Comparison of ENCODE assay signal across 19 cellular contexts in genomic region chr2:173412628-173413027, GRCh38.
"Had no signal": no experiment of that assay in that cellular context is flagged by ENCODE, and none has a peak within 500 bp of the region (broad histone marks: within the 10 kb centered on the region; RNA-seq: fewer than 3 reads in every experiment).

No MANE protein-coding gene starts in this region.

- DNase-seq: activated CD4-positive, alpha-beta T cell treated with anti-CD3 and anti-CD28 coated beads for 48 hours; activated CD4-positive, CD25-positive, alpha-beta regulatory T cell; activated CD8-positive, alpha-beta T cell treated with anti-CD3 and anti-CD28 coated beads, Interleukin-2, amount 10 ng/mL, durations not matched to agents 7 days and 5 days; activated naive CD4-positive, alpha-beta T cell treated with anti-CD3 and anti-CD28 coated beads, Interleukin-2, amount 50 U/mL, for 16 hours; activated T-cell treated with anti-CD3 and anti-CD28 coated beads, Interleukin-2, amount 50 U/mL, for 24 hours; dermis blood vessel endothelial cell; effector memory CD4-positive, alpha-beta T cell; naive B cell; stimulated activated CD4-positive, alpha-beta T cell treated with anti-CD3 and anti-CD28 coated beads, Interleukin-4, amount 100 ng/mL, for 1 hour; stimulated activated naive CD8-positive, alpha-beta T cell treated with anti-CD3 and anti-CD28 coated beads, Interleukin-15, amount 100 ng/mL, for 72 hours; transverse colon; uterus had no signal

- H3K36me3 Mint-ChIP-seq: memory B cell, naive B cell had no signal

- FAIRE-seq: astrocyte, bronchial epithelial cell, endothelial cell of umbilical vein had no signal

- H3K27ac Mint-ChIP-seq: activated CD8-positive, alpha-beta T cell treated with anti-CD3 and anti-CD28 coated beads, Interleukin-2, amount 10 ng/mL, durations not matched to agents 7 days and 5 days; activated T-cell treated with anti-CD3 and anti-CD28 coated beads, Interleukin-2, amount 50 U/mL, for 24 hours; memory B cell; naive B cell; stimulated activated naive CD8-positive, alpha-beta T cell treated with anti-CD3 and anti-CD28 coated beads, Interleukin-15, amount 100 ng/mL, for 72 hours had no signal

- H3K9me3 Mint-ChIP-seq: activated T-cell treated with anti-CD3 and anti-CD28 coated beads, Interleukin-2, amount 50 U/mL, for 24 hours; memory B cell; naive B cell; stimulated activated naive CD8-positive, alpha-beta T cell treated with anti-CD3 and anti-CD28 coated beads, Interleukin-15, amount 100 ng/mL, for 72 hours had no signal

- H3K27ac ChIP-seq: esophagus muscularis mucosa, suprapubic skin, transverse colon, uterus had no signal

- H3K9me3 ChIP-seq: esophagus muscularis mucosa, suprapubic skin, transverse colon, uterus had no signal

- H3K4me1 ChIP-seq: esophagus muscularis mucosa, suprapubic skin, transverse colon, uterus had no signal

- H3K4me3 ChIP-seq: esophagus muscularis mucosa, smooth muscle cell, suprapubic skin, transverse colon, uterus had no signal

- H3K4me3 Mint-ChIP-seq: activated CD8-positive, alpha-beta T cell treated with anti-CD3 and anti-CD28 coated beads, Interleukin-2, amount 10 ng/mL, durations not matched to agents 7 days and 5 days; activated T-cell treated with anti-CD3 and anti-CD28 coated beads, Interleukin-2, amount 50 U/mL, for 24 hours; memory B cell; naive B cell; stimulated activated naive CD8-positive, alpha-beta T cell treated with anti-CD3 and anti-CD28 coated beads, Interleukin-15, amount 100 ng/mL, for 72 hours had no signal

- H3K36me3 ChIP-seq: esophagus muscularis mucosa, suprapubic skin, transverse colon, uterus had no signal

- H3K4me1 Mint-ChIP-seq: stimulated activated naive CD8-positive, alpha-beta T cell treated with anti-CD3 and anti-CD28 coated beads, Interleukin-15, amount 100 ng/mL, for 72 hours had no signal

- H3K27me3 ChIP-seq: transverse colon, uterus had no signal
